In genomic region chr2:166609183-166609959, GRCh38 we compare ENCODE assay signal across 17 cellular contexts.
DNase-seq lines count a peak whose midpoint lies in the region; ATAC-seq, FAIRE-seq and TF ChIP-seq lines count a peak whose summit lies in the region.
"Had no signal": no experiment of that assay in that cellular context is flagged by ENCODE, and none has a peak within 500 bp of the region (broad histone marks: within the 10 kb centered on the region; RNA-seq: fewer than 3 reads in every experiment).

No MANE protein-coding gene starts in this region.

- H3K27ac ChIP-seq in gastroesophageal sphincter: no peak overlapping the region
- H3K27ac ChIP-seq in dorsolateral prefrontal cortex: no peak overlapping the region
- H3K27ac ChIP-seq: lower lobe of right lung, parathyroid adenoma, tibial nerve had no signal

- no peaks in the 10 kb centered on the region for H3K4me1 ChIP-seq in gastroesophageal sphincter
- H3K4me1 ChIP-seq: lower lobe of right lung, parathyroid adenoma, tibial nerve had no signal

- H3K36me3 ChIP-seq in gastroesophageal sphincter: no peaks in the 10 kb centered on the region
- H3K36me3 ChIP-seq: lower lobe of right lung, tibial nerve had no signal

- TF ChIP-seq CTCF in gastroesophageal sphincter (IDR thresholded peaks at IDR 0.05) (no peak), dorsolateral prefrontal cortex (IDR thresholded peaks at IDR 0.05 in 54 of 56, conservative IDR thresholded peaks at IDR 0.05 in 2 of 56; ENCODE audit: low read depth in 1 of 56, partially characterized antibody in 56 of 56) (no peak)

- no peak overlapping the region for H3K4me3 ChIP-seq in gastroesophageal sphincter
- H3K4me3 ChIP-seq in dorsolateral prefrontal cortex: no peak overlapping the region
- H3K4me3 ChIP-seq: lower lobe of right lung, smooth muscle cell had no signal

- no peaks in the 10 kb centered on the region for H3K9me3 ChIP-seq in gastroesophageal sphincter
- H3K9me3 ChIP-seq: lower lobe of right lung, tibial nerve had no signal

- DNase-seq in NCI-H82 (lab: John Stamatoyannopoulos, UW) (peak; percentile 4), NCI-H82 treated with DMSO at 0.1 percent for 48 hours (lab: John Stamatoyannopoulos, UW; ENCODE audit: unreplicated experiment) (no peak), NCI-H69 (lab: John Stamatoyannopoulos, UW) (peak; percentile 88), GM12891 (ENCODE audit: insufficient read length, low spot score) (no peak), dorsolateral prefrontal cortex (no peak)
- DNase-seq: 8988T; activated CD8-positive, alpha-beta T cell treated with anti-CD3 and anti-CD28 coated beads, Interleukin-2, amount 10 ng/mL, durations not matched to agents 7 days and 5 days; Karpas-422; lower lobe of right lung; NCI-H1436 treated with DMSO at 0.1 percent for 48 hours; NCI-H524 had no signal

- WGBS in gastroesophageal sphincter (ENCODE audit: low coverage in 1 of 2), 2 donors: 81 to 82% methylated on average over 16 to 19 of the region's 24 CpGs

- ATAC-seq in gastroesophageal sphincter (peak; percentile 13), HG02798 (IDR thresholded peaks at IDR 0.05; ENCODE audit: poor library complexity, unreplicated experiment) (no peak), HG02571 (IDR thresholded peaks at IDR 0.05; ENCODE audit: unreplicated experiment) (no peak)
- ATAC-seq: activated CD8-positive, alpha-beta T cell treated with anti-CD3 and anti-CD28 coated beads, Interleukin-2, amount 10 ng/mL, durations not matched to agents 7 days and 5 days; lower lobe of right lung had no signal

- no peaks in the 10 kb centered on the region for H3K27me3 ChIP-seq in gastroesophageal sphincter
- peaks cover 0 to 14% (median 0%) of the 10 kb centered on the region in 45 donors for H3K27me3 ChIP-seq in dorsolateral prefrontal cortex
- H3K27me3 ChIP-seq: tibial nerve had no signal

- FAIRE-seq in GM12891 (lab: Jason Lieb, UNC): no peak

- no peak for TF ChIP-seq POLR2A in gastroesophageal sphincter (IDR thresholded peaks at IDR 0.05)
- no peak for TF ChIP-seq POLR2A in GM12891 (IDR thresholded peaks at IDR 0.05; ENCODE audit: low read depth, low read length)

- intact Hi-C loops in dorsolateral prefrontal cortex (cut with DNase I): no loop called here

- no peak for TF ChIP-seq EP300 in gastroesophageal sphincter (IDR thresholded peaks at IDR 0.05)

TF ChIP-seq in GM12891, 5 proteins besides CTCF, POLR2A, EP300 and RAD21:
- TF ChIP-seq TAF1 (IDR thresholded peaks at IDR 0.05; ENCODE audit: low read depth, low read length) (no peak), PAX5 (IDR thresholded peaks at IDR 0.05; ENCODE audit: insufficient read depth, low read length, severe bottlenecking) (no peak), POU2F2 (IDR thresholded peaks at IDR 0.05; ENCODE audit: low read depth, low read length) (no peak), SPI1 (IDR thresholded peaks at IDR 0.05; ENCODE audit: low read depth, low read length) (no peak), POLR2AphosphoS5 (IDR thresholded peaks at IDR 0.05; ENCODE audit: low read depth, low read length) (no peak)

Comparison
In these comparisons a context has a peak if more than half of its experiments do, and no peak if none do; other contexts are left out.
1. DNase-seq: peak in NCI-H82 (single experiment) and NCI-H69 (single experiment); none in NCI-H82 treated with DMSO at 0.1 percent for 48 hours (single experiment), GM12891 (single experiment) and dorsolateral prefrontal cortex (0 of 10).